ENCODE assay signal across 25 cellular contexts in genomic region chr11:8656291-8656690, GRCh38.
"Had no signal": no experiment of that assay in that cellular context is flagged by ENCODE, and none has a peak within 500 bp of the region (broad histone marks: within the 10 kb centered on the region; RNA-seq: fewer than 3 reads in every experiment).

No MANE protein-coding gene starts in this region.

- DNase-seq: activated B cell treated with CpG ODN at 0.5 μM for 24 hours; activated CD4-positive, alpha-beta T cell treated with anti-CD3 and anti-CD28 coated beads for 4 hours; activated CD4-positive, alpha-beta T cell treated with anti-CD3 and anti-CD28 coated beads, Interleukin-2, amount 50 U/mL, for 48 hours; activated CD8-positive, alpha-beta memory T cell treated with anti-CD3 and anti-CD28 coated beads, Interleukin-2, amount 50 U/mL, for 48 hours; activated naive CD4-positive, alpha-beta T cell; activated T-cell treated with anti-CD3 and anti-CD28 coated beads, Interleukin-2, amount 50 U/mL, for 4 hours; adrenal gland; dorsolateral prefrontal cortex; effector memory CD8-positive, alpha-beta T cell; foreskin melanocyte; immature natural killer cell; naive thymus-derived CD4-positive, alpha-beta T cell; posterior cingulate gyrus; right lobe of liver; small intestine; stimulated activated CD4-positive, alpha-beta T cell treated with anti-CD3 and anti-CD28 coated beads, Interleukin-2, amount 100 ng/mL, for 24 hours; T-helper 9 cell had no signal

- ATAC-seq: activated T-cell treated with anti-CD3 and anti-CD28 coated beads, Interleukin-2, amount 50 U/mL, for 4 hours; effector memory CD8-positive, alpha-beta T cell; esophagus mucosa; left lobe of liver; naive thymus-derived CD4-positive, alpha-beta T cell; right lobe of liver; stimulated activated memory B cell treated with anti-CD40 and anti-IgM and Interleukin-4, amounts not matched to agents 10 μg/mL and 1 μg/mL and 100 μg/mL, for 72 hours had no signal

- H3K36me3 Mint-ChIP-seq: type B pancreatic cell had no signal

- H3K9me3 Mint-ChIP-seq: activated B cell treated with CpG ODN at 0.5 μM for 24 hours; activated T-cell treated with anti-CD3 and anti-CD28 coated beads, Interleukin-2, amount 50 U/mL, for 4 hours; activated T-helper 2 cell treated with anti-CD3 and anti-CD28 coated beads, Interferon-gamma antibody, Interleukin-2, Interleukin-4, amounts not matched to agents 10 μg/mL and 5 μg/mL and 100 μg/mL, durations not matched to agents 14 hours and 24 hours and 36 hours; central memory CD8-positive, alpha-beta T cell; effector memory CD8-positive, alpha-beta T cell; naive thymus-derived CD4-positive, alpha-beta T cell; neural crest cell; stimulated activated memory B cell treated with anti-CD40 and anti-IgM and Interleukin-4, amounts not matched to agents 10 μg/mL and 1 μg/mL and 100 μg/mL, for 72 hours; type B pancreatic cell had no signal

- H3K4me1 Mint-ChIP-seq: activated B cell treated with CpG ODN at 0.5 μM for 24 hours; central memory CD8-positive, alpha-beta T cell; immature natural killer cell; neural crest cell; stimulated activated memory B cell treated with anti-CD40 and anti-IgM and Interleukin-4, amounts not matched to agents 10 μg/mL and 1 μg/mL and 100 μg/mL, for 72 hours had no signal

- H3K4me3 Mint-ChIP-seq: activated B cell treated with CpG ODN at 0.5 μM for 24 hours; activated naive CD8-positive, alpha-beta T cell; activated T-cell treated with anti-CD3 and anti-CD28 coated beads, Interleukin-2, amount 50 U/mL, for 4 hours; central memory CD8-positive, alpha-beta T cell; effector memory CD8-positive, alpha-beta T cell; immature natural killer cell; naive thymus-derived CD4-positive, alpha-beta T cell; neural crest cell; stimulated activated memory B cell treated with anti-CD40 and anti-IgM and Interleukin-4, amounts not matched to agents 10 μg/mL and 1 μg/mL and 100 μg/mL, for 72 hours; type B pancreatic cell had no signal

- H3K27ac Mint-ChIP-seq: activated B cell treated with CpG ODN at 0.5 μM for 24 hours; activated naive CD8-positive, alpha-beta T cell; activated T-helper 2 cell treated with anti-CD3 and anti-CD28 coated beads, Interferon-gamma antibody, Interleukin-2, Interleukin-4, amounts not matched to agents 10 μg/mL and 5 μg/mL and 100 μg/mL, durations not matched to agents 14 hours and 24 hours and 36 hours; effector memory CD8-positive, alpha-beta T cell; stimulated activated memory B cell treated with anti-CD40 and anti-IgM and Interleukin-4, amounts not matched to agents 10 μg/mL and 1 μg/mL and 100 μg/mL, for 72 hours; type B pancreatic cell had no signal

- H3K27me3 Mint-ChIP-seq: activated B cell treated with CpG ODN at 0.5 μM for 24 hours; activated naive CD8-positive, alpha-beta T cell; central memory CD8-positive, alpha-beta T cell; effector memory CD8-positive, alpha-beta T cell; naive thymus-derived CD4-positive, alpha-beta T cell; stimulated activated memory B cell treated with anti-CD40 and anti-IgM and Interleukin-4, amounts not matched to agents 10 μg/mL and 1 μg/mL and 100 μg/mL, for 72 hours; type B pancreatic cell had no signal
